Comparison of ENCODE assay signal across 14 cellular contexts in the genomic region with DNA sequence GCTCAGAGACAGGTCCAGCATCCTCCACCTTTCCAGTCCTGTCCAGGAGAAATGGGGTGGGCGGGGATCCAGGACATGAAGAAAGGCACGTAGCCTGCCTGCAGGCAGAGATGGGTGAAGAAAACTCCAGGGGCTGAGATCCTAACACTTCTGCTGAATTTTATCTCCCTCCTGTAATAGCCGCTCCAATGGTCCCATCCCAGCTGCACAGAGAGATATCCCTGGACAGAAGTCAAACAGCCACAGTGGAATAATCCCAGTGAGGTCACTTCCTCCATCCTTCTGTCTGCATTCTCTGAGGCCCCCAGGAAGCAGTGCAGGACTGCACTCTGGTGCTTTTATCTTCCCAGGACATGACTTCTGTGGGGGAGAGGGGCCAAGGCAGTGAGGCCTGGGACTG. TPM values are rescaled to one million over a fixed set of nuclear protein-coding genes. Genes with fewer than 3 reads are reported as not detected.
A peak's percentile ranks its signal among the peaks of the same experiment; 100 is the strongest.
DNase-seq lines count a peak whose midpoint lies in the region; ATAC-seq and TF ChIP-seq lines count a peak whose summit lies in the region.
"Had no signal": no experiment of that assay in that cellular context is flagged by ENCODE, and none has a peak within 500 bp of the region (broad histone marks: within the 10 kb centered on the region; RNA-seq: fewer than 3 reads in every experiment).

No MANE protein-coding gene starts in this region.

- H3K36me3 ChIP-seq in RWPE2 (ENCODE audit: low read depth), result no peaks in the 10 kb centered on the region
- H3K36me3 ChIP-seq in heart left ventricle, result no peaks in the 10 kb centered on the region
- H3K36me3 ChIP-seq in neural progenitor cell, result no peaks in the 10 kb centered on the region
- H3K36me3 ChIP-seq in left lung, result no peaks in the 10 kb centered on the region

- H3K4me1 Mint-ChIP-seq in neural progenitor cell (peaks cover 42% of the 10 kb centered on the region), endothelial cell (ENCODE audit: unreplicated experiment) (peaks cover 21% of the 10 kb centered on the region)
- H3K4me1 Mint-ChIP-seq: activated naive CD4-positive, alpha-beta T cell treated with anti-CD3 and anti-CD28 coated beads, Interleukin-2, amount 10 ng/mL, durations not matched to agents 7 days and 5 days had no signal

- no peaks in the 10 kb centered on the region for H3K79me2 ChIP-seq in neural progenitor cell (ENCODE audit: low read depth)

- H3K9ac ChIP-seq in neural progenitor cell, result no peak overlapping the region

- H4K20me1 ChIP-seq in neural progenitor cell (ENCODE audit: low read depth), result no peaks in the 10 kb centered on the region

- H2AFZ ChIP-seq in neural progenitor cell (replicated peaks), result peak overlapping the region; percentile 32

- H3K4me1 ChIP-seq in RWPE2 (ENCODE audit: insufficient read depth, poor library complexity, severe bottlenecking) (peaks cover 17% of the 10 kb centered on the region), heart left ventricle (peaks cover 0 to 13% (median 0%) of the 10 kb centered on the region in 12 donors), neural progenitor cell (peaks cover 34% of the 10 kb centered on the region), left lung (no peaks in the 10 kb centered on the region)

- H3K27me3 Mint-ChIP-seq in neural progenitor cell (ENCODE audit: insufficient read depth, low read depth), result peaks cover 5% of the 10 kb centered on the region
- H3K27me3 Mint-ChIP-seq in endothelial cell (ENCODE audit: unreplicated experiment), result peaks cover 6% of the 10 kb centered on the region

- DNase-seq in H4 (ENCODE audit: low spot score) (peak; percentile 17), RWPE2 (ENCODE audit: low spot score) (no peak), heart left ventricle (peak in 1 of 5 donors; percentile 21), neural progenitor cell (ENCODE audit: low spot score) (no peak), GOT3 (lab: John Stamatoyannopoulos, UW) (no peak), left lung (no peak), endothelial cell (ENCODE audit: low spot score) (no peak), 8988T (no peak)
- DNase-seq: activated naive CD4-positive, alpha-beta T cell treated with anti-CD3 and anti-CD28 coated beads, Interleukin-2, amount 10 ng/mL, durations not matched to agents 7 days and 5 days; C1 segment of cervical spinal cord; H7; naive thymus-derived CD4-positive, alpha-beta T cell; NCI-H1105 had no signal

- intact Hi-C loops in heart left ventricle (cut with DNase I) (loop anchor here in 8 of 10 donors (5.0 to 10.0 kb wide), 6 partner anchors 73 to 820 kb away; no protein-coding TSS in a partner anchor), left lung (cut with DNase I) (loop anchor here in 1 of 2 donors (5.0 to 10.0 kb wide), 2 partner anchors 88 to 390 kb away; no protein-coding TSS in a partner anchor)

- H3K4me3 Mint-ChIP-seq in neural progenitor cell (no peak overlapping the region), endothelial cell (ENCODE audit: unreplicated experiment) (no peak overlapping the region)
- H3K4me3 Mint-ChIP-seq: activated naive CD4-positive, alpha-beta T cell treated with anti-CD3 and anti-CD28 coated beads, Interleukin-2, amount 10 ng/mL, durations not matched to agents 7 days and 5 days; naive thymus-derived CD4-positive, alpha-beta T cell had no signal

- ATAC-seq in RWPE2 (ENCODE audit: low read depth) (no peak), heart left ventricle (peak in 3 of 4 donors; percentile 11 to 70 (median 56)), left lung (no peak)
- ATAC-seq: naive thymus-derived CD4-positive, alpha-beta T cell; sciatic nerve had no signal

- peaks cover 15% of the 10 kb centered on the region for H3F3A ChIP-seq in neural progenitor cell (ENCODE audit: low read depth)

- H3K4me3 ChIP-seq in RWPE2 (ENCODE audit: severe bottlenecking) (no peak overlapping the region), heart left ventricle (no peak overlapping the region), neural progenitor cell (no peak overlapping the region), left lung (no peak overlapping the region)

- H3K27ac Mint-ChIP-seq in neural progenitor cell (no peak overlapping the region), endothelial cell (ENCODE audit: unreplicated experiment) (no peak overlapping the region)
- H3K27ac Mint-ChIP-seq: activated naive CD4-positive, alpha-beta T cell treated with anti-CD3 and anti-CD28 coated beads, Interleukin-2, amount 10 ng/mL, durations not matched to agents 7 days and 5 days had no signal

- no peaks in the 10 kb centered on the region for H3K9me3 Mint-ChIP-seq in neural progenitor cell
- no peaks in the 10 kb centered on the region for H3K9me3 Mint-ChIP-seq in endothelial cell (ENCODE audit: unreplicated experiment)
- H3K9me3 Mint-ChIP-seq: activated naive CD4-positive, alpha-beta T cell treated with anti-CD3 and anti-CD28 coated beads, Interleukin-2, amount 10 ng/mL, durations not matched to agents 7 days and 5 days; naive thymus-derived CD4-positive, alpha-beta T cell had no signal

- 63 to 83% (median 72%) methylated on average over 3 of the region's 3 CpGs for WGBS in heart left ventricle, 4 donors

- peak overlapping the region; percentile 14 for H3K4me2 ChIP-seq in neural progenitor cell

- H3K36me3 Mint-ChIP-seq in neural progenitor cell (no peaks in the 10 kb centered on the region), endothelial cell (ENCODE audit: low read depth, unreplicated experiment) (no peaks in the 10 kb centered on the region)
- H3K36me3 Mint-ChIP-seq: activated naive CD4-positive, alpha-beta T cell treated with anti-CD3 and anti-CD28 coated beads, Interleukin-2, amount 10 ng/mL, durations not matched to agents 7 days and 5 days; naive thymus-derived CD4-positive, alpha-beta T cell had no signal

- no peak for TF ChIP-seq POLR2A in heart left ventricle (IDR thresholded peaks at IDR 0.05)

- TF ChIP-seq CTCF in RWPE2 (IDR thresholded peaks at IDR 0.05; ENCODE audit: poor library complexity, severe bottlenecking) (no peak), heart left ventricle (IDR thresholded peaks at IDR 0.05) (no peak), neural progenitor cell (IDR thresholded peaks at IDR 0.05) (no peak), left lung (IDR thresholded peaks at IDR 0.05) (no peak), endothelial cell (IDR thresholded peaks at IDR 0.05; ENCODE audit: unreplicated experiment) (no peak)

- H3K27me3 ChIP-seq in RWPE2 (ENCODE audit: insufficient read depth, poor library complexity, severe bottlenecking) (no peaks in the 10 kb centered on the region), heart left ventricle (peaks cover 0 to 24% (median 0%) of the 10 kb centered on the region in 9 donors), neural progenitor cell (no peaks in the 10 kb centered on the region), left lung (peaks cover 0 to 10% of the 10 kb centered on the region in 2 donors)

- H3K27ac ChIP-seq in RWPE2 (ENCODE audit: poor library complexity, severe bottlenecking) (peak overlapping the region; percentile 12), heart left ventricle (peak overlapping the region in 1 of 12 donors; percentile 29), neural progenitor cell (no peak overlapping the region), left lung (no peak overlapping the region)

- H3K9me3 ChIP-seq in RWPE2 (ENCODE audit: severe bottlenecking) (no peaks in the 10 kb centered on the region), heart left ventricle (no peaks in the 10 kb centered on the region), neural progenitor cell (ENCODE audit: low read depth) (no peaks in the 10 kb centered on the region), left lung (no peaks in the 10 kb centered on the region)

RNA-seq across cellular contexts. Expression of gene KRT18, which starts 26.3 kb away (rescaled TPM):
- total RNA-seq in H4 (2014; rRNA removed; shearing (Covaris generic)), result 156 and 182 TPM in 2 replicates
- total RNA-seq in heart left ventricle, result 10 to 100 TPM in 3 of 9 donors, 1 to 10 TPM in 6; 3.4 to 88.2 (median 6.9) TPM
- 1 to 10 TPM; 6.1 to 8.7 TPM for polyA plus RNA-seq in heart left ventricle
- 69.3 and 100 TPM in 2 replicates for total RNA-seq in neural progenitor cell (ENCODE audit: low replicate concordance)
- 100 to 1,000 TPM; 447 to 667 TPM for total RNA-seq in left lung
- total RNA-seq in endothelial cell (ENCODE audit: unreplicated experiment), result 195 TPM

RNA-seq across cellular contexts. Expression of gene EIF4B, which starts 31.1 kb away (rescaled TPM):
- total RNA-seq in H4 (2014; rRNA removed; shearing (Covaris generic)), result 479 and 559 TPM in 2 replicates
- total RNA-seq in heart left ventricle (100 to 1,000 TPM; 307 to 481 (median 348) TPM), neural progenitor cell (ENCODE audit: low replicate concordance) (774 and 833 TPM in 2 replicates), left lung (100 to 1,000 TPM; 326 to 378 TPM), endothelial cell (ENCODE audit: unreplicated experiment) (629 TPM)
- polyA plus RNA-seq in heart left ventricle, result 100 to 1,000 TPM in 1 of 2 donors, 10 to 100 TPM in 1; 52.0 to 172 TPM

Comparison
In these comparisons a context has a peak if more than half of its experiments do, and no peak if none do; other contexts are left out.
1. ATAC-seq: peak in heart left ventricle (3 of 4); none in RWPE2 (single experiment) and left lung (single experiment).